27 cellular contexts compared by ENCODE assay signal in genomic region chr17:30928584-30928983, GRCh38.
"Had no signal": no experiment of that assay in that cellular context is flagged by ENCODE, and none has a peak within 500 bp of the region (broad histone marks: within the 10 kb centered on the region; RNA-seq: fewer than 3 reads in every experiment).

No MANE protein-coding gene starts in this region.

- H3K4me3 ChIP-seq: left lung, lower lobe of right lung, neural progenitor cell, pancreas, prostate gland, smooth muscle cell, tibial nerve had no signal

- DNase-seq: head of caudate nucleus; hippocampal formation; immature natural killer cell; kidney; left colon; left lung; lower lobe of right lung; mammary epithelial cell; mesenchymal stem cell; naive B cell; natural killer cell; nephron progenitor cell; retina; right cardiac atrium; stimulated activated CD4-positive, alpha-beta T cell treated with anti-CD3 and anti-CD28 coated beads, Interleukin-1b, Interleukin-23, amount 100 ng/mL, for 48 hours; stimulated activated CD4-positive, alpha-beta T cell treated with anti-CD3 and anti-CD28 coated beads, Interleukin-2, amount 100 ng/mL, for 48 hours; stimulated activated CD4-positive, alpha-beta T cell treated with anti-CD3 and anti-CD28 coated beads, Interleukin-4, amount 100 ng/mL, for 4 hours; stimulated activated CD8-positive, alpha-beta memory T cell treated with anti-CD3 and anti-CD28 coated beads, Interleukin-4, amount 100 ng/mL, for 48 hours; stimulated activated naive CD4-positive, alpha-beta T cell treated with Interleukin-2 at 50 U/mL for 16 hours; stimulated activated naive CD8-positive, alpha-beta T cell treated with anti-CD3 and anti-CD28 coated beads, Interleukin-15, amount 100 ng/mL, for 72 hours; substantia nigra had no signal

- H3K36me3 ChIP-seq: neural progenitor cell, pancreas, prostate gland, tibial nerve had no signal

- H3K27ac ChIP-seq: left lung, lower lobe of right lung, neural progenitor cell, pancreas, prostate gland, tibial nerve had no signal

- ATAC-seq: left colon; left lung; lower lobe of right lung; natural killer cell; pancreas; right cardiac atrium; stimulated activated memory B cell treated with anti-CD40 and anti-IgM and Interleukin-4, amounts not matched to agents 10 μg/mL and 1 μg/mL and 100 μg/mL, for 72 hours; stimulated activated naive CD8-positive, alpha-beta T cell treated with anti-CD3 and anti-CD28 coated beads, Interleukin-15, amount 100 ng/mL, for 72 hours had no signal

- H3K9ac ChIP-seq: neural progenitor cell had no signal

- H3K4me2 ChIP-seq: neural progenitor cell, smooth muscle cell had no signal

- H3K27me3 ChIP-seq: pancreas had no signal

- H3K9me3 ChIP-seq: left lung, lower lobe of right lung, pancreas, prostate gland, tibial nerve had no signal

- H3K4me1 ChIP-seq: left lung, lower lobe of right lung, neural progenitor cell, pancreas, prostate gland, tibial nerve had no signal
